Comparison of ENCODE assay signal across 19 cellular contexts in the genomic region with DNA sequence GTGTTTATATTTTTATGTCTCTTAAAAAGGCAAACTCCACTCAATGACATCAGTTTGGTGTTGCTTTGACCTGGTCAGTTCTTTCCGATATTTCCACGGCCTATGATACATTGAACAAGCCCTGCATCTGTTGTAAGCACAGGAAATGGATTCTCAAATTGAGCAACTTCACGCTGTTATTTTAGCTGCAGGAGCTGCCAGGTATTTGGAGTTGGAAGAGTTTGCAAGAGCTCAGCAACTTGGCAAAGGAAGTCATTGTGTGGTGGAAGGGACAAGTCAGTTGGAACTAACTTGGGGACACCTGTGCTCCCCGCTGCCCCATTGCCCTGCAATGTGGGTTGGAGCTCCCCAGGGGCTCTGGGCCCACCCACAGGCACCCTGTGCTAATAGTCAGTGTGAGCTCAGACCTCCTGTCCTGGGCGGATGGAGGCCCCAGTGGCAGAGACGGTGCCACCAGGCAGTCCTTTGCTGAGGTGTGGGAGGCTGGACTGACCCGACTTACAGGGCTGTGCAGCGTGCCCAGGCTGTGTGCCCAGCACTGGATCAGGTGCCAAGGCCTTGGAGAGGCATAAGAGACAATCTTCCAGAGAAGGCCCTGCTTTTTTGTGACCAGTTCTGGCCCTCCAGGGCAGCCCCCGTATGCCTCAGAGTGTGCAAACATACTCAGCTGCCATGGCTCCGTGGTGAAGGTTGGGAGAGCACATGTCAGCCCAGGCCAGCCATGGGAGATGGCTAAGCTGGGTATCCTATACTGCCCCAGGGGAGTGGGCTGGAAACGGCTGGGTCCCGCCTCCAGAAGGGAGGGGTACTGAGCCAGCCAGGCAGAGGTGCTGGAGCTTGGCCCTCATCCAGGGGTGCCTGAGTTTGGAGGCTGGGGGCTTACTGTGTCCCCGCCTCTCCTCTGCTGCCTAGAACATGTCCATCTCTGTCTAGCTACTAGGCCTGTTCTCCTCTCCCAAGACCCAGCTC. TPM values are rescaled to one million over a fixed set of nuclear protein-coding genes. Genes with fewer than 3 reads are reported as not detected.
DNase-seq lines count a peak whose midpoint lies in the region; ATAC-seq and TF ChIP-seq lines count a peak whose summit lies in the region.
"Had no signal": no experiment of that assay in that cellular context is flagged by ENCODE, and none has a peak within 500 bp of the region (broad histone marks: within the 10 kb centered on the region; RNA-seq: fewer than 3 reads in every experiment).

No MANE protein-coding gene starts in this region.

- no peak for ATAC-seq in left cardiac atrium

- H3K4me3 ChIP-seq in NB4 (ENCODE audit: low read depth, low read length) (peak overlapping the region; percentile 53), colonic mucosa (no peak overlapping the region), neutrophil (ENCODE audit: low read depth in 1 of 2, low read length in 1 of 2) (peak overlapping the region; percentile 48 to 56)
- H3K4me3 ChIP-seq: SK-N-MC, tibial nerve had no signal

- H3K4me1 ChIP-seq in colonic mucosa (no peaks in the 10 kb centered on the region), neutrophil (ENCODE audit: control insufficient read depth in 1 of 2, insufficient read depth in 1 of 2, low read depth in 1 of 2, low read length in 1 of 2) (peaks cover 73 to 80% of the 10 kb centered on the region in 2 experiments)

- H3K27me3 ChIP-seq in colonic mucosa (no peaks in the 10 kb centered on the region), neutrophil (no peaks in the 10 kb centered on the region)
- H3K27me3 ChIP-seq: tibial nerve had no signal

- no peak overlapping the region for H3K27ac ChIP-seq in colonic mucosa
- H3K27ac ChIP-seq in neutrophil = peak overlapping the region; percentile 99
- H3K27ac ChIP-seq: SK-N-MC had no signal

- H3K4me1 Mint-ChIP-seq in CD14-positive monocyte = peaks cover 59% of the 10 kb centered on the region
- H3K4me1 Mint-ChIP-seq in endothelial cell (ENCODE audit: unreplicated experiment) = peaks cover 19% of the 10 kb centered on the region

- H3K9me3 Mint-ChIP-seq in CD14-positive monocyte = no peaks in the 10 kb centered on the region
- no peaks in the 10 kb centered on the region for H3K9me3 Mint-ChIP-seq in endothelial cell (ENCODE audit: unreplicated experiment)
- H3K9me3 Mint-ChIP-seq: activated CD4-positive, alpha-beta memory T cell treated with anti-CD3 and anti-CD28 coated beads for 36 hours; stimulated activated naive CD8-positive, alpha-beta T cell treated with anti-CD3 and anti-CD28 coated beads, Interleukin-15, Interleukin-2, amounts not matched to agents 100 ng/mL and 50 ng/mL, for 24 hours had no signal

- DNase-seq in CD14-positive monocyte (ENCODE audit: low spot score) (no peak), NB4 (ENCODE audit: low read depth) (peak; percentile 88), colonic mucosa (peak; percentile 13), left cardiac atrium (no peak), endothelial cell (ENCODE audit: low spot score) (no peak), activated gamma-delta T cell (lab: John Stamatoyannopoulos, UW) (no peak), dermis blood vessel endothelial cell (no peak)
- DNase-seq: activated CD4-positive, alpha-beta memory T cell treated with anti-CD3 and anti-CD28 coated beads for 36 hours; DMS53; HCEC 1CT; mesenchymal stem cell; NCI-H1048; RPMI8226; stimulated activated CD4-positive, alpha-beta T cell treated with anti-CD3 and anti-CD28 coated beads, Interleukin-4, amount 100 ng/mL, for 4 hours had no signal

- intact Hi-C loops in CD14-positive monocyte (cut with micrococcal nuclease) = loop anchor here in 1 of 2 donors (10.0 kb wide), 1 partner anchor 1287 kb away; no protein-coding TSS in a partner anchor
- intact Hi-C loops in colonic mucosa (cut with DNase I) = loop anchor here (10.0 kb wide), 1 partner anchor 1287 kb away; no protein-coding TSS in a partner anchor
- intact Hi-C loops in left cardiac atrium (cut with DNase I) = loop anchor here (10.0 kb wide), 2 partner anchors 147 to 1287 kb away; no protein-coding TSS in a partner anchor

- TF ChIP-seq CTCF in CD14-positive monocyte (IDR thresholded peaks at IDR 0.05) = no peak
- TF ChIP-seq CTCF in NB4 (IDR thresholded peaks at IDR 0.05; ENCODE audit: low read depth, low read length) = no peak
- TF ChIP-seq CTCF in colonic mucosa (IDR thresholded peaks at IDR 0.05) = no peak
- TF ChIP-seq CTCF in neutrophil (IDR thresholded peaks at IDR 0.05) = no peak
- no peak for TF ChIP-seq CTCF in endothelial cell (IDR thresholded peaks at IDR 0.05; ENCODE audit: unreplicated experiment)

- H3K9me3 ChIP-seq in colonic mucosa = no peaks in the 10 kb centered on the region
- no peaks in the 10 kb centered on the region for H3K9me3 ChIP-seq in neutrophil
- H3K9me3 ChIP-seq: tibial nerve had no signal

- H3K36me3 Mint-ChIP-seq in CD14-positive monocyte (no peaks in the 10 kb centered on the region), endothelial cell (ENCODE audit: low read depth, unreplicated experiment) (no peaks in the 10 kb centered on the region)
- H3K36me3 Mint-ChIP-seq: activated CD4-positive, alpha-beta memory T cell treated with anti-CD3 and anti-CD28 coated beads for 36 hours had no signal

- H3K4me3 Mint-ChIP-seq in CD14-positive monocyte = peak overlapping the region; percentile 59 to 77
- no peak overlapping the region for H3K4me3 Mint-ChIP-seq in endothelial cell (ENCODE audit: unreplicated experiment)
- H3K4me3 Mint-ChIP-seq: activated CD4-positive, alpha-beta memory T cell treated with anti-CD3 and anti-CD28 coated beads for 36 hours; stimulated activated naive CD8-positive, alpha-beta T cell treated with anti-CD3 and anti-CD28 coated beads, Interleukin-15, Interleukin-2, amounts not matched to agents 100 ng/mL and 50 ng/mL, for 24 hours had no signal

- no peak for TF ChIP-seq POLR2A in NB4 (IDR thresholded peaks at IDR 0.05; ENCODE audit: extremely low read depth, insufficient read length)

- H3K27ac Mint-ChIP-seq in CD14-positive monocyte (peak overlapping the region in 4 of 7 donors; percentile 12 to 58 (median 40)), endothelial cell (ENCODE audit: unreplicated experiment) (no peak overlapping the region)
- H3K27ac Mint-ChIP-seq: activated CD4-positive, alpha-beta memory T cell treated with anti-CD3 and anti-CD28 coated beads for 36 hours; stimulated activated naive CD8-positive, alpha-beta T cell treated with anti-CD3 and anti-CD28 coated beads, Interleukin-15, Interleukin-2, amounts not matched to agents 100 ng/mL and 50 ng/mL, for 24 hours had no signal

- H3K36me3 ChIP-seq in colonic mucosa = no peaks in the 10 kb centered on the region
- H3K36me3 ChIP-seq in neutrophil = peaks cover 57% of the 10 kb centered on the region
- H3K36me3 ChIP-seq: tibial nerve had no signal

- H3K27me3 Mint-ChIP-seq in CD14-positive monocyte (ENCODE audit: low read depth in 3 of 3) = peaks cover 0 to 5% (median 2%) of the 10 kb centered on the region in 3 donors
- H3K27me3 Mint-ChIP-seq in endothelial cell (ENCODE audit: unreplicated experiment) = peaks cover 11% of the 10 kb centered on the region

- H3K9ac ChIP-seq in colonic mucosa (ENCODE audit: low read depth in 2 of 2, low read length in 2 of 2) = no peak overlapping the region

RNA-seq across cellular contexts. Expression of gene KY, which starts 43.5 kb away (rescaled TPM):
- under 1 TPM in 1 of 2 donors, not detected in 1; 0.09 TPM for polyA plus RNA-seq in CD14-positive monocyte
- total RNA-seq in colonic mucosa (under 1 TPM; 0.32 to 0.44 TPM), left cardiac atrium (under 1 TPM in 1 of 2 donors, not detected in 1; 0.21 TPM), endothelial cell (ENCODE audit: unreplicated experiment) (not detected), dermis blood vessel endothelial cell (not detected in 2 replicates)
- total RNA-seq: activated CD4-positive, alpha-beta memory T cell treated with anti-CD3 and anti-CD28 coated beads for 36 hours; epithelial cell of proximal tubule had no signal

Comparison
In these comparisons a context has a peak if more than half of its experiments do, and no peak if none do; other contexts are left out.
1. DNase-seq: peak in NB4 (single experiment) and colonic mucosa (single experiment); none in CD14-positive monocyte (single experiment), left cardiac atrium (single experiment), endothelial cell (single experiment), activated gamma-delta T cell (single experiment) and dermis blood vessel endothelial cell (single experiment).